In genomic region chr10:3106908-3107425, GRCh38 we compare ENCODE assay signal across 14 cellular contexts. TPM values are rescaled to one million over a fixed set of nuclear protein-coding genes. Genes with fewer than 3 reads are reported as not detected.
A peak's percentile ranks its signal among the peaks of the same experiment; 100 is the strongest.
DNase-seq lines count a peak whose midpoint lies in the region; ATAC-seq, FAIRE-seq and TF ChIP-seq lines count a peak whose summit lies in the region.
"Had no signal": no experiment of that assay in that cellular context is flagged by ENCODE, and none has a peak within 500 bp of the region (broad histone marks: within the 10 kb centered on the region; RNA-seq: fewer than 3 reads in every experiment).

No MANE protein-coding gene starts in this region.

- FAIRE-seq in A549 (lab: Jason Lieb, UNC): no peak

- H3K4me2 ChIP-seq in A549 (peak overlapping the region; percentile 79), fibroblast of lung (ENCODE audit: extremely low read depth, insufficient read depth, low read length) (peak overlapping the region; percentile 45)

- H3K9me3 ChIP-seq in A549 (no peaks in the 10 kb centered on the region), fibroblast of lung (ENCODE audit: control insufficient read depth, insufficient read depth, low read depth, low read length) (no peaks in the 10 kb centered on the region), psoas muscle (no peaks in the 10 kb centered on the region)

- peak overlapping the region; percentile 32 for H3K9ac ChIP-seq in fibroblast of lung (ENCODE audit: insufficient read depth, low read length)

- no peak for TF ChIP-seq RAD21 in A549 (conservative IDR thresholded peaks at IDR 0.05 in 1 of 2, IDR thresholded peaks at IDR 0.05 in 1 of 2)

- peaks cover 10% of the 10 kb centered on the region for H3K79me2 ChIP-seq in fibroblast of lung (ENCODE audit: control insufficient read depth, insufficient read depth, low read length)

- H3K36me3 ChIP-seq in fibroblast of lung (ENCODE audit: control insufficient read depth, insufficient read depth, low read length) (peaks cover 33% of the 10 kb centered on the region), psoas muscle (ENCODE audit: insufficient read depth in 1 of 2, low read depth in 1 of 2) (peaks cover 0 to 12% of the 10 kb centered on the region in 2 donors)

- H3K4me1 ChIP-seq in A549 (peaks cover 94% of the 10 kb centered on the region), fibroblast of lung (ENCODE audit: control insufficient read depth, extremely low read depth, insufficient read depth, low read length) (no peaks in the 10 kb centered on the region), psoas muscle (peaks cover 32% of the 10 kb centered on the region)

- no peak for TF ChIP-seq POLR2A in A549 (IDR thresholded peaks at IDR 0.05; ENCODE audit: low read length)

- no peak; a peak in 1 of 5 replicates for TF ChIP-seq EP300 in A549 (IDR thresholded peaks at IDR 0.05)

- intact Hi-C loops in psoas muscle (cut with DNase I): loop anchor here in 1 of 2 donors (2.0 kb wide), 1 partner anchor 30 kb away; no protein-coding TSS in a partner anchor

- H3K4me3 ChIP-seq in A549 (peak overlapping the region; percentile 15; the same call in 1 of the 3 replicates), fibroblast of lung (replicated peaks in 1 of 4; ENCODE audit: control extremely low read depth in 1 of 4, insufficient read depth in 1 of 4, low read depth in 3 of 4, low read length in 4 of 4) (peak overlapping the region in 2 of 4 experiments; percentile 0 to 29), psoas muscle (peak overlapping the region; percentile 50)

- TF ChIP-seq CTCF in A549 (IDR thresholded peaks at IDR 0.05) (no peak), fibroblast of lung (conservative IDR thresholded peaks at IDR 0.05 in 1 of 2, IDR thresholded peaks at IDR 0.05 in 1 of 2; ENCODE audit: low read depth in 1 of 2, low read length in 2 of 2) (no peak), psoas muscle (IDR thresholded peaks at IDR 0.05) (no peak)

- H2AFZ ChIP-seq in fibroblast of lung (ENCODE audit: low read length): no peak overlapping the region

- H3K27ac ChIP-seq in A549 (peak overlapping the region; percentile 86 to 92), fibroblast of lung (ENCODE audit: insufficient read depth, low read length) (peak overlapping the region; percentile 84), psoas muscle (peak overlapping the region; percentile 88)

- no peaks in the 10 kb centered on the region for H4K20me1 ChIP-seq in fibroblast of lung (ENCODE audit: control insufficient read depth, extremely low read depth, insufficient read depth, low read length)

- ATAC-seq in A549 (peak; percentile 0 to 12; a peak in 1 of 6 replicates), psoas muscle (no peak), HG02938 (IDR thresholded peaks at IDR 0.05; ENCODE audit: unreplicated experiment) (no peak)
- ATAC-seq: stimulated activated naive CD8-positive, alpha-beta T cell treated with anti-CD3 and anti-CD28 coated beads, Interleukin-15, Interleukin-2, amounts not matched to agents 100 U/mL and 50 U/mL, for 24 hours had no signal

- no peaks in the 10 kb centered on the region for H3K27me3 ChIP-seq in fibroblast of lung (ENCODE audit: control insufficient read depth, insufficient read depth, low read length)
- no peaks in the 10 kb centered on the region for H3K27me3 ChIP-seq in psoas muscle (ENCODE audit: insufficient read depth in 3 of 3, low read length in 2 of 3)

- POLR2A ChIA-PET in A549 (lab: Yijun Ruan, JAX): interaction anchor here (0.6 to 2.9 kb wide), 7 partner anchors 9 to 66 kb away, joined by 3 to 33 read pairs (median 9); partner anchors contain the start of genes PFKP and PITRM1

- DNase-seq in A549 (ENCODE audit: low read depth in 1 of 2, low spot score in 1 of 2) (peak in 1 of 2 experiments; percentile 60), amniotic epithelial cell (ENCODE audit: low read depth) (peak; percentile 65), fibroblast of lung (ENCODE audit: low read depth in 2 of 2) (peak in 1 of 2 donors; percentile 83), psoas muscle (no peak), NCI-H510A treated with DMSO at 0.1 percent for 48 hours (lab: John Stamatoyannopoulos, UW) (no peak), OCI-M1 (lab: John Stamatoyannopoulos, UW) (no peak), SW480 (ENCODE audit: low spot score) (no peak)
- DNase-seq: activated CD8-positive, alpha-beta memory T cell treated with anti-CD3 and anti-CD28 coated beads for 24 hours; activated naive CD8-positive, alpha-beta T cell treated with anti-CD3 and anti-CD28 coated beads for 36 hours; DND-41; NCI-H2171 treated with DMSO at 0.1 percent for 48 hours; stimulated activated CD4-positive, alpha-beta T cell treated with anti-CD3 and anti-CD28 coated beads, Interleukin-4, amount 100 ng/mL, for 1 hour; stimulated activated naive CD8-positive, alpha-beta T cell treated with anti-CD3 and anti-CD28 coated beads, Interleukin-15, Interleukin-2, amounts not matched to agents 100 U/mL and 50 U/mL, for 24 hours had no signal

- CTCF ChIA-PET in A549 (lab: Yijun Ruan, JAX): interaction anchor here (1.0 to 2.2 kb wide), 7 partner anchors 10 to 63 kb away, joined by 3 to 13 read pairs (median 4); no protein-coding TSS in a partner anchor

- WGBS in A549 (ENCODE audit: missing lambda C conversion rate): 0% methylated on average over 4 of the region's 5 CpGs
- 38 to 48% (median 38%) methylated on average over 4 to 5 of the region's 5 CpGs for WGBS in psoas muscle, 3 donors

TF ChIP-seq in A549, 52 proteins besides CTCF, POLR2A, EP300 and RAD21:
- TF ChIP-seq HEYL (CRISPR knock-in tag; IDR thresholded peaks at IDR 0.05) (no peak), POLR2AphosphoS2 (conservative IDR thresholded peaks at IDR 0.05; ENCODE audit: low read length) (no peak), FOSB (CRISPR knock-in tag; IDR thresholded peaks at IDR 0.05) (0 out of 2 replicates have a peak, but pooled peaks have one; percentile 20)

RNA-seq across cellular contexts. Expression of gene PFKP, which starts 39.6 kb away (rescaled TPM):
- polyA plus RNA-seq in A549 (2011; rRNA removed): 164 and 166 TPM in 2 replicates
- 360 and 395 TPM in 2 replicates for polyA plus RNA-seq in A549 (2012; cell fraction: cytosol; rRNA removed)
- 741 and 798 TPM in 2 replicates for polyA plus RNA-seq in A549 (2012; cell fraction: nucleus; rRNA removed)
- 273 to 329 TPM (median 279 TPM) in 3 replicates for polyA plus RNA-seq in A549 (2017; fragmentation: RNase III; extraction: RNeasy Plus Mini Kit Qiagen cat#74134 plus additional on column Dnase treatment)
- 130 and 164 TPM in 2 replicates for polyA minus RNA-seq in A549 (2011; rRNA and poly(A)+ RNA removed)
- 79.1 and 90.3 TPM in 2 replicates for total RNA-seq in fibroblast of lung
- 74.3 and 79.0 TPM in 2 replicates for polyA plus RNA-seq in fibroblast of lung
- polyA plus RNA-seq in fibroblast of lung (2012): 149 and 151 TPM in 2 replicates
- polyA minus RNA-seq in fibroblast of lung (ENCODE audit: low replicate concordance): 103 and 104 TPM in 2 replicates
- total RNA-seq in psoas muscle: 100 to 1,000 TPM in 1 of 4 donors, 10 to 100 TPM in 3; 12.4 to 104 (median 56.4) TPM
- 10 to 100 TPM; 12.2 to 87.6 (median 33.1) TPM for polyA plus RNA-seq in psoas muscle

Comparison
In these comparisons a context has a peak if more than half of its experiments do, and no peak if none do; other contexts are left out.
1. ATAC-seq: peak in A549 (2 of 2); none in psoas muscle (0 of 4) and HG02938 (single experiment).
2. Peak in every context shown above with its lines, with median percentiles within 50 percentile points of each other: H3K27ac ChIP-seq.